In genomic region chr15:67824900-67825879, GRCh38 we compare ENCODE assay signal across 9 cellular contexts. TPM values are rescaled to one million over a fixed set of nuclear protein-coding genes. Genes with fewer than 3 reads are reported as not detected.
A peak's percentile ranks its signal among the peaks of the same experiment; 100 is the strongest.
DNase-seq lines count a peak whose midpoint lies in the region; ATAC-seq and TF ChIP-seq lines count a peak whose summit lies in the region.
"Had no signal": no experiment of that assay in that cellular context is flagged by ENCODE, and none has a peak within 500 bp of the region (broad histone marks: within the 10 kb centered on the region; RNA-seq: fewer than 3 reads in every experiment).

Gene SKOR1 (plus strand): TSS chr15:67825509. CDS start chr15:67825603, 94 bp downstream.

- peaks cover 0 to 24% of the 10 kb centered on the region in 2 donors for H3K4me1 ChIP-seq in uterus

- TF ChIP-seq POLR2A in uterus (IDR thresholded peaks at IDR 0.05): no peak

- H3K4me3 ChIP-seq in uterus: no peak within 1 kb of the TSS

- no peak within 1 kb of the TSS for H3K27ac ChIP-seq in uterus
- H3K27ac ChIP-seq: tibial artery had no signal

- peak within 1 kb of the TSS; percentile 43 for H3K4me3 Mint-ChIP-seq in activated naive CD8-positive, alpha-beta T cell treated with anti-CD3 and anti-CD28 coated beads for 36 hours

- no peaks in the 10 kb centered on the region for H3K9me3 ChIP-seq in uterus
- H3K9me3 ChIP-seq: tibial artery had no signal

- peaks cover 48% of the 10 kb centered on the region for H3K4me1 Mint-ChIP-seq in activated naive CD8-positive, alpha-beta T cell treated with anti-CD3 and anti-CD28 coated beads for 36 hours

- peaks cover 57 to 78% of the 10 kb centered on the region in 2 donors for H3K27me3 ChIP-seq in uterus

- peaks cover 2% of the 10 kb centered on the region for H3K36me3 Mint-ChIP-seq in activated naive CD8-positive, alpha-beta T cell treated with anti-CD3 and anti-CD28 coated beads for 36 hours

- TF ChIP-seq CTCF in uterus (IDR thresholded peaks at IDR 0.05): no peak

- H3K36me3 ChIP-seq in uterus: no peaks in the 10 kb centered on the region
- H3K36me3 ChIP-seq: tibial artery had no signal

- peak within 1 kb of the TSS; percentile 29 for H3K27ac Mint-ChIP-seq in activated naive CD8-positive, alpha-beta T cell treated with anti-CD3 and anti-CD28 coated beads for 36 hours

- ATAC-seq in GM18868 (IDR thresholded peaks at IDR 0.05; ENCODE audit: unreplicated experiment): no peak

- DNase-seq in stimulated activated CD4-positive, alpha-beta T cell treated with anti-CD3 and anti-CD28 coated beads, Interleukin-4, amount 100 ng/mL, for 1 hour: peak; percentile 22
- DNase-seq in stimulated activated CD4-positive, alpha-beta T cell treated with anti-CD3 and anti-CD28 coated beads, Interleukin-1b, Interleukin-23, amount 100 ng/mL, for 48 hours: no peak
- no peak for DNase-seq in activated naive CD8-positive, alpha-beta T cell treated with anti-CD3 and anti-CD28 coated beads for 36 hours
- peak; percentile 50 for DNase-seq in iris pigment epithelial cell (ENCODE audit: low read depth)
- no peak for DNase-seq in epidermal melanocyte (ENCODE audit: insufficient read length, low spot score)
- DNase-seq in NCI-H82 (lab: John Stamatoyannopoulos, UW): no peak
- no peak for DNase-seq in uterus

- H3K27me3 Mint-ChIP-seq in activated naive CD8-positive, alpha-beta T cell treated with anti-CD3 and anti-CD28 coated beads for 36 hours: peaks cover 80% of the 10 kb centered on the region

- intact Hi-C loops in uterus (cut with DNase I; ENCODE audit: low total_unique reads): no loop called here

- H3K9me3 Mint-ChIP-seq in activated naive CD8-positive, alpha-beta T cell treated with anti-CD3 and anti-CD28 coated beads for 36 hours: no peaks in the 10 kb centered on the region

RNA-seq across cellular contexts. Expression of gene SKOR1, which starts in this region (rescaled TPM):
- under 1 TPM; 0.16 to 0.30 TPM for total RNA-seq in activated naive CD8-positive, alpha-beta T cell treated with anti-CD3 and anti-CD28 coated beads for 36 hours
- total RNA-seq in uterus: 1 to 10 TPM in 1 of 4 donors, under 1 TPM in 2, not detected in 1; 0.35 to 1.7 (median 0.77) TPM

Comparison
In these comparisons a context has a peak if more than half of its experiments do, and no peak if none do; other contexts are left out.
1. DNase-seq: peak in stimulated activated CD4-positive, alpha-beta T cell treated with anti-CD3 and anti-CD28 coated beads, Interleukin-4, amount 100 ng/mL, for 1 hour (single experiment) and iris pigment epithelial cell (single experiment); none in stimulated activated CD4-positive, alpha-beta T cell treated with anti-CD3 and anti-CD28 coated beads, Interleukin-1b, Interleukin-23, amount 100 ng/mL, for 48 hours (single experiment), activated naive CD8-positive, alpha-beta T cell treated with anti-CD3 and anti-CD28 coated beads for 36 hours (single experiment), epidermal melanocyte (single experiment), NCI-H82 (single experiment) and uterus (0 of 2).